18 cellular contexts compared by ENCODE assay signal in genomic region chr5:176737746-176738699, GRCh38.
DNase-seq lines count a peak whose midpoint lies in the region; ATAC-seq and TF ChIP-seq lines count a peak whose summit lies in the region.
"Had no signal": no experiment of that assay in that cellular context is flagged by ENCODE, and none has a peak within 500 bp of the region (broad histone marks: within the 10 kb centered on the region; RNA-seq: fewer than 3 reads in every experiment).

No MANE protein-coding gene starts in this region.

- H3K27ac Mint-ChIP-seq in activated T-cell treated with anti-CD3 and anti-CD28 coated beads, Interleukin-2, amount 50 U/mL, for 24 hours = no peak overlapping the region
- H3K27ac Mint-ChIP-seq in nephron progenitor cell (peak overlapping the region; percentile 3), type B pancreatic cell (no peak overlapping the region)
- no peak overlapping the region for H3K27ac Mint-ChIP-seq in activated CD4-positive, alpha-beta T cell treated with anti-CD3 and anti-CD28 coated beads, Interleukin-2, amount 10 ng/mL, durations not matched to agents 24 days and 14 days
- H3K27ac Mint-ChIP-seq: T-cell had no signal

- H3K27me3 Mint-ChIP-seq in activated T-cell treated with anti-CD3 and anti-CD28 coated beads, Interleukin-2, amount 50 U/mL, for 24 hours = peaks cover 70% of the 10 kb centered on the region
- H3K27me3 Mint-ChIP-seq in activated T-cell treated with anti-CD3 and anti-CD28 coated beads, Interleukin-2, amount 50 U/mL, for 4 hours (ENCODE audit: low read depth) = peaks cover 67% of the 10 kb centered on the region
- H3K27me3 Mint-ChIP-seq in nephron progenitor cell (ENCODE audit: low read depth, poor library complexity) = peaks cover 29% of the 10 kb centered on the region
- H3K27me3 Mint-ChIP-seq in type B pancreatic cell = peaks cover 30% of the 10 kb centered on the region
- H3K27me3 Mint-ChIP-seq in activated CD4-positive, alpha-beta T cell treated with anti-CD3 and anti-CD28 coated beads, Interleukin-2, amount 10 ng/mL, durations not matched to agents 24 days and 14 days = peaks cover 39% of the 10 kb centered on the region

- no peaks in the 10 kb centered on the region for H3K36me3 Mint-ChIP-seq in activated T-cell treated with anti-CD3 and anti-CD28 coated beads, Interleukin-2, amount 50 U/mL, for 24 hours (ENCODE audit: low read depth)
- H3K36me3 Mint-ChIP-seq in activated T-cell treated with anti-CD3 and anti-CD28 coated beads, Interleukin-2, amount 50 U/mL, for 4 hours (ENCODE audit: insufficient read depth) = no peaks in the 10 kb centered on the region
- H3K36me3 Mint-ChIP-seq in nephron progenitor cell (ENCODE audit: low read depth) (no peaks in the 10 kb centered on the region), type B pancreatic cell (no peaks in the 10 kb centered on the region)
- no peaks in the 10 kb centered on the region for H3K36me3 Mint-ChIP-seq in activated CD4-positive, alpha-beta T cell treated with anti-CD3 and anti-CD28 coated beads, Interleukin-2, amount 10 ng/mL, durations not matched to agents 24 days and 14 days (ENCODE audit: low read depth)
- H3K36me3 Mint-ChIP-seq: T-cell had no signal

- TF ChIP-seq CTCF in nephron progenitor cell (IDR thresholded peaks at IDR 0.05) = no peak
- TF ChIP-seq CTCF in type B pancreatic cell (conservative IDR thresholded peaks at IDR 0.05) = no peak

- H3K4me3 Mint-ChIP-seq in activated T-cell treated with anti-CD3 and anti-CD28 coated beads, Interleukin-2, amount 50 U/mL, for 24 hours = no peak overlapping the region
- H3K4me3 Mint-ChIP-seq in activated T-cell treated with anti-CD3 and anti-CD28 coated beads, Interleukin-2, amount 50 U/mL, for 4 hours = no peak overlapping the region
- no peak overlapping the region for H3K4me3 Mint-ChIP-seq in nephron progenitor cell
- no peak overlapping the region for H3K4me3 Mint-ChIP-seq in type B pancreatic cell
- no peak overlapping the region for H3K4me3 Mint-ChIP-seq in activated CD4-positive, alpha-beta T cell treated with anti-CD3 and anti-CD28 coated beads, Interleukin-2, amount 10 ng/mL, durations not matched to agents 24 days and 14 days
- H3K4me3 Mint-ChIP-seq: T-cell had no signal

- H3K27ac ChIP-seq in angular gyrus (ENCODE audit: low read depth, low read length) = peak overlapping the region; percentile 86
- H3K27ac ChIP-seq: C4-2B, heart right ventricle, parathyroid adenoma, testis, VCaP had no signal

- no peak for ATAC-seq in activated T-cell treated with anti-CD3 and anti-CD28 coated beads, Interleukin-2, amount 50 U/mL, for 4 hours
- ATAC-seq: heart right ventricle, T-cell had no signal

- DNase-seq in activated T-cell treated with anti-CD3 and anti-CD28 coated beads, Interleukin-2, amount 50 U/mL, for 24 hours = peak; percentile 13
- DNase-seq in activated T-cell treated with anti-CD3 and anti-CD28 coated beads, Interleukin-2, amount 50 U/mL, for 4 hours = no peak
- DNase-seq in nephron progenitor cell (no peak), type B pancreatic cell (ENCODE audit: extremely low spot score, unreplicated experiment) (peak; percentile 55), COLO668 (lab: John Stamatoyannopoulos, UW; ENCODE audit: unreplicated experiment) (no peak), NOMO-1 (lab: John Stamatoyannopoulos, UW; ENCODE audit: unreplicated experiment in 2 of 2) (no peak)
- no peak for DNase-seq in activated CD4-positive, alpha-beta T cell treated with anti-CD3 and anti-CD28 coated beads, Interleukin-2, amount 10 ng/mL, durations not matched to agents 24 days and 14 days
- DNase-seq: activated naive CD4-positive, alpha-beta T cell; amygdala; heart right ventricle; MV-4-11; stimulated activated CD4-positive, alpha-beta T cell treated with anti-CD3 and anti-CD28 coated beads, Interleukin-4, amount 100 ng/mL, for 4 hours; testis had no signal

- H3K4me1 Mint-ChIP-seq in activated T-cell treated with anti-CD3 and anti-CD28 coated beads, Interleukin-2, amount 50 U/mL, for 24 hours (ENCODE audit: low read depth) = peaks cover 3% of the 10 kb centered on the region
- H3K4me1 Mint-ChIP-seq in activated T-cell treated with anti-CD3 and anti-CD28 coated beads, Interleukin-2, amount 50 U/mL, for 4 hours (ENCODE audit: low read depth) = peaks cover 2% of the 10 kb centered on the region
- peaks cover 79% of the 10 kb centered on the region for H3K4me1 Mint-ChIP-seq in nephron progenitor cell
- peaks cover 42% of the 10 kb centered on the region for H3K4me1 Mint-ChIP-seq in type B pancreatic cell (ENCODE audit: unreplicated experiment)
- H3K4me1 Mint-ChIP-seq in activated CD4-positive, alpha-beta T cell treated with anti-CD3 and anti-CD28 coated beads, Interleukin-2, amount 10 ng/mL, durations not matched to agents 24 days and 14 days = peaks cover 5% of the 10 kb centered on the region

- intact Hi-C loops in activated CD4-positive, alpha-beta T cell treated with anti-CD3 and anti-CD28 coated beads, Interleukin-2, amount 10 ng/mL, durations not matched to agents 24 days and 14 days (cut with micrococcal nuclease) = no loop called here

- H3K9me3 Mint-ChIP-seq in activated T-cell treated with anti-CD3 and anti-CD28 coated beads, Interleukin-2, amount 50 U/mL, for 24 hours = no peaks in the 10 kb centered on the region
- no peaks in the 10 kb centered on the region for H3K9me3 Mint-ChIP-seq in activated T-cell treated with anti-CD3 and anti-CD28 coated beads, Interleukin-2, amount 50 U/mL, for 4 hours
- H3K9me3 Mint-ChIP-seq in nephron progenitor cell = no peaks in the 10 kb centered on the region
- H3K9me3 Mint-ChIP-seq in type B pancreatic cell = no peaks in the 10 kb centered on the region
- no peaks in the 10 kb centered on the region for H3K9me3 Mint-ChIP-seq in activated CD4-positive, alpha-beta T cell treated with anti-CD3 and anti-CD28 coated beads, Interleukin-2, amount 10 ng/mL, durations not matched to agents 24 days and 14 days
- H3K9me3 Mint-ChIP-seq: T-cell had no signal

Comparison
In these comparisons a context has a peak if more than half of its experiments do, and no peak if none do; other contexts are left out.
1. DNase-seq: peak in activated T-cell treated with anti-CD3 and anti-CD28 coated beads, Interleukin-2, amount 50 U/mL, for 24 hours (single experiment) and type B pancreatic cell (single experiment); none in activated T-cell treated with anti-CD3 and anti-CD28 coated beads, Interleukin-2, amount 50 U/mL, for 4 hours (single experiment), nephron progenitor cell (single experiment), COLO668 (single experiment), activated CD4-positive, alpha-beta T cell treated with anti-CD3 and anti-CD28 coated beads, Interleukin-2, amount 10 ng/mL, durations not matched to agents 24 days and 14 days (single experiment) and NOMO-1 (0 of 2).